ENCODE assay signal across 8 cellular contexts in genomic region chr13:44470623-44471562, GRCh38.
DNase-seq lines count a peak whose midpoint lies in the region; ATAC-seq and TF ChIP-seq lines count a peak whose summit lies in the region.

No MANE protein-coding gene starts in this region.

- TF ChIP-seq CTCF in GM12865 (IDR thresholded peaks at IDR 0.05; ENCODE audit: insufficient read depth, low read depth, low read length, missing control alignments) (peak; percentile 31), cardiac fibroblast (IDR thresholded peaks at IDR 0.05; ENCODE audit: low read depth, low read length) (peak; percentile 43), neural crest cell (conservative IDR thresholded peaks at IDR 0.05) (peak; percentile 78)

- no peak for ATAC-seq in GM18498 (IDR thresholded peaks at IDR 0.05; ENCODE audit: unreplicated experiment)
- no peak for ATAC-seq in stimulated activated naive CD8-positive, alpha-beta T cell treated with anti-CD3 and anti-CD28 coated beads, Interleukin-15, Interleukin-2, amounts not matched to agents 100 U/mL and 50 U/mL, for 24 hours
- ATAC-seq in GM18517 (IDR thresholded peaks at IDR 0.05; ENCODE audit: unreplicated experiment), result no peak

- H3K4me3 ChIP-seq in GM12865 (ENCODE audit: low read depth, low read length) (no peak overlapping the region), cardiac fibroblast (replicated peaks in 1 of 2; ENCODE audit: low read depth in 2 of 2, low read length in 2 of 2) (no peak overlapping the region)

- DNase-seq in GM12865 (ENCODE audit: low read depth) (peak; percentile 40), NCI-H2171 (lab: John Stamatoyannopoulos, UW) (peak; percentile 3), cardiac fibroblast (ENCODE audit: low read depth in 2 of 2) (peak; percentile 46 to 61), neural crest cell (ENCODE audit: low read depth, low spot score) (no peak)
- DNase-seq in activated CD4-positive, CD25-positive, alpha-beta regulatory T cell (lab: John Stamatoyannopoulos, UW), result no peak
- DNase-seq in stimulated activated naive CD8-positive, alpha-beta T cell treated with anti-CD3 and anti-CD28 coated beads, Interleukin-15, Interleukin-2, amounts not matched to agents 100 U/mL and 50 U/mL, for 24 hours, result no peak

- H3K27ac Mint-ChIP-seq in neural crest cell (ENCODE audit: unreplicated experiment), result no peak overlapping the region

- peaks cover 8% of the 10 kb centered on the region for H3K4me1 Mint-ChIP-seq in neural crest cell

- H3K36me3 Mint-ChIP-seq in neural crest cell (ENCODE audit: low read depth), result no peaks in the 10 kb centered on the region

- no peaks in the 10 kb centered on the region for H3K27me3 Mint-ChIP-seq in neural crest cell (ENCODE audit: low read depth)

- no peak overlapping the region for H3K4me3 Mint-ChIP-seq in neural crest cell

- H3K9me3 Mint-ChIP-seq in neural crest cell, result no peaks in the 10 kb centered on the region

Comparison
In these comparisons a context has a peak if more than half of its experiments do, and no peak if none do; other contexts are left out.
1. DNase-seq: peak in GM12865 (single experiment), NCI-H2171 (single experiment) and cardiac fibroblast (2 of 2); none in neural crest cell (single experiment), activated CD4-positive, CD25-positive, alpha-beta regulatory T cell (0 of 4) and stimulated activated naive CD8-positive, alpha-beta T cell treated with anti-CD3 and anti-CD28 coated beads, Interleukin-15, Interleukin-2, amounts not matched to agents 100 U/mL and 50 U/mL, for 24 hours (single experiment).
2. Peak in every context shown above with its lines, with median percentiles within 50 percentile points of each other: CTCF ChIP-seq.